ENCODE assay signal across 8 cellular contexts in genomic region chr12:98592825-98593322, GRCh38. TPM values are rescaled to one million over a fixed set of nuclear protein-coding genes. Genes with fewer than 3 reads are reported as not detected.
DNase-seq lines count a peak whose midpoint lies in the region; ATAC-seq and TF ChIP-seq lines count a peak whose summit lies in the region.

No MANE protein-coding gene starts in this region.

- TF ChIP-seq CTCF in KMS-11 (conservative IDR thresholded peaks at IDR 0.05; ENCODE audit: low read depth, low read length) (no peak), adrenal gland (IDR thresholded peaks at IDR 0.05) (no peak), lung (IDR thresholded peaks at IDR 0.05; ENCODE audit: control extremely low read depth, extremely low read depth) (no peak)

- peaks cover 42% of the 10 kb centered on the region for H3K79me2 ChIP-seq in KMS-11 (ENCODE audit: insufficient read depth, low read depth)

- H3K27me3 ChIP-seq in KMS-11 (ENCODE audit: insufficient read depth, low read depth) = no peaks in the 10 kb centered on the region
- H3K27me3 ChIP-seq in adrenal gland = no peaks in the 10 kb centered on the region
- H3K27me3 ChIP-seq in lung (ENCODE audit: control insufficient read depth, insufficient read depth) = no peaks in the 10 kb centered on the region
- H3K27me3 ChIP-seq in aorta (ENCODE audit: control insufficient read depth in 1 of 2, insufficient read depth in 2 of 2, low read length in 1 of 2) = no peaks in the 10 kb centered on the region

- H3K36me3 ChIP-seq in ES-I3 (ENCODE audit: insufficient read depth, low read length) (peaks cover 14% of the 10 kb centered on the region), KMS-11 (ENCODE audit: insufficient read depth) (peaks cover 12% of the 10 kb centered on the region), adrenal gland (replicated peaks in 1 of 2) (peaks cover 0 to 14% of the 10 kb centered on the region in 2 donors), lung (ENCODE audit: control insufficient read depth in 2 of 2, insufficient read depth in 2 of 2, low read length in 2 of 2) (peaks cover 5 to 8% of the 10 kb centered on the region in 2 donors), aorta (ENCODE audit: control insufficient read depth in 1 of 2, insufficient read depth in 2 of 2, low read length in 1 of 2) (no peaks in the 10 kb centered on the region)

- peak overlapping the region; percentile 56 for H3K4me2 ChIP-seq in KMS-11

- H3K4me1 ChIP-seq in ES-I3 (ENCODE audit: insufficient read depth, low read length) (0 out of 2 replicates have a peak, but pooled peaks cover 12% of the 10 kb centered on the region), KMS-11 (ENCODE audit: low read depth, poor library complexity, severe bottlenecking) (peaks cover 21% of the 10 kb centered on the region), adrenal gland (replicated peaks in 1 of 2) (peaks cover 9 to 26% of the 10 kb centered on the region in 2 donors), lung (ENCODE audit: control insufficient read depth in 2 of 2, insufficient read depth in 2 of 2, low read length in 2 of 2) (peaks cover 0 to 3% of the 10 kb centered on the region in 2 donors), aorta (ENCODE audit: control insufficient read depth in 1 of 2, insufficient read depth in 2 of 2, low read length in 2 of 2) (no peaks in the 10 kb centered on the region)

- WGBS in adrenal gland, 4 donors = 38 to 52% (median 40%) methylated on average over 9 of the region's 9 CpGs
- 38 to 46% methylated on average over 9 of the region's 9 CpGs for WGBS in lung, 2 donors
- 42 to 55% methylated on average over 9 of the region's 9 CpGs for WGBS in aorta, 2 donors

- H3K27ac ChIP-seq in KMS-11 (peak overlapping the region; percentile 10; the same call in 1 of the 2 replicates), adrenal gland (peak overlapping the region in 4 of 5 donors; percentile 98 to 99 (median 99)), lung (ENCODE audit: low read depth in 1 of 2, low read length in 1 of 2) (peak overlapping the region; percentile 88 to 91), aorta (ENCODE audit: low read depth in 1 of 2, low read length in 2 of 2) (peak overlapping the region in 1 of 2 donors; percentile 28)

- H3K9ac ChIP-seq in ES-I3 (ENCODE audit: low read depth, low read length) (peak overlapping the region; percentile 99), KMS-11 (peak overlapping the region; percentile 97; the same call in 1 of the 2 replicates)

- no peak for DNase-seq in adrenal gland
- DNase-seq in lung (ENCODE audit: low spot score) = no peak
- no peak for DNase-seq in aorta
- DNase-seq in KBM-7 = no peak
- no peak for DNase-seq in ecto neural progenitor cell (ENCODE audit: low spot score)
- no peak for DNase-seq in activated CD8-positive, alpha-beta memory T cell treated with anti-CD3 and anti-CD28 coated beads, Interleukin-2, amount 50 U/mL, for 4 hours

- peaks cover 28% of the 10 kb centered on the region for H4K20me1 ChIP-seq in KMS-11 (ENCODE audit: insufficient read depth)

- H3K9me3 ChIP-seq in ES-I3 (ENCODE audit: control insufficient read depth, insufficient read depth, low read length) (no peaks in the 10 kb centered on the region), adrenal gland (replicated peaks in 1 of 3) (no peaks in the 10 kb centered on the region), lung (ENCODE audit: control insufficient read depth in 2 of 2, insufficient read depth in 1 of 2, low read length in 1 of 2) (no peaks in the 10 kb centered on the region), aorta (ENCODE audit: control insufficient read depth, low read length) (no peaks in the 10 kb centered on the region)

- no peak overlapping the region for H3K4me3 ChIP-seq in KMS-11 (IDR thresholded peaks at IDR 0.05; ENCODE audit: insufficient read depth, low read depth, low read length)
- H3K4me3 ChIP-seq in adrenal gland = peak overlapping the region in 2 of 4 donors; percentile 94 to 96
- no peak overlapping the region for H3K4me3 ChIP-seq in lung
- H3K4me3 ChIP-seq in aorta (ENCODE audit: low read length in 2 of 2) = peak overlapping the region; percentile 41 to 59

- TF ChIP-seq POLR2A in adrenal gland (IDR thresholded peaks at IDR 0.05) = no peak

- no peak for ATAC-seq in lung (ENCODE audit: insufficient read depth, low FRiP score)
- ATAC-seq in aorta (ENCODE audit: low FRiP score) = no peak

- H2AFZ ChIP-seq in KMS-11 (ENCODE audit: low read depth) = peak overlapping the region; percentile 67

- in situ Hi-C loops in KBM-7 (cut with MboI; ENCODE audit: low pct_unique_long_range_greater_than_20kb, low sequenced_read_pairs) = no loop called here

- intact Hi-C loops in adrenal gland (cut with DNase I) = loop anchor here (10.0 kb wide), 1 partner anchor 52 kb away; the partner anchor contains the start of genes APAF1 (in 2 of the 2) and IKBIP (in 2 of the 2)
- intact Hi-C loops in aorta (cut with DNase I) = loop anchor here (2.0 to 10.0 kb wide), 3 partner anchors 52 to 176 kb away; partner anchors contain the start of genes APAF1 (in 2 of the 2) and IKBIP (in 2 of the 2)

RNA-seq across cellular contexts. Expression of gene SLC25A3, which starts 0.6 kb away (rescaled TPM):
- total RNA-seq in adrenal gland (1,000 to 10,000 TPM in 1 of 8 donors, 100 to 1,000 TPM in 7; 674 to 1,555 (median 714) TPM), lung (100 to 1,000 TPM; 331 to 575 TPM), aorta (100 to 1,000 TPM; 310 to 358 TPM)
- polyA plus RNA-seq in adrenal gland (100 to 1,000 TPM; 362 to 912 (median 745) TPM), lung (100 to 1,000 TPM; 359 to 378 TPM), aorta (100 to 1,000 TPM; 466 to 523 TPM)

RNA-seq across cellular contexts. Expression of gene IKBIP, which starts 51.7 kb away (rescaled TPM):
- total RNA-seq in adrenal gland = 10 to 100 TPM in 7 of 8 donors, 1 to 10 TPM in 1; 7.2 to 22.9 (median 11.9) TPM
- 10 to 100 TPM; 13.6 to 15.2 (median 14.8) TPM for polyA plus RNA-seq in adrenal gland
- total RNA-seq in lung = 10 to 100 TPM; 14.9 to 26.6 TPM
- polyA plus RNA-seq in lung = 10 to 100 TPM; 15.4 to 15.7 TPM
- total RNA-seq in aorta = 10 to 100 TPM; 18.3 to 27.3 TPM
- polyA plus RNA-seq in aorta = 10 to 100 TPM; 15.5 to 15.8 TPM

RNA-seq across cellular contexts. Expression of gene APAF1, which starts 52.2 kb away (rescaled TPM):
- 10 to 100 TPM in 4 of 8 donors, 1 to 10 TPM in 4; 5.5 to 16.5 (median 10.2) TPM for total RNA-seq in adrenal gland
- polyA plus RNA-seq in adrenal gland = 1 to 10 TPM; 2.8 to 6.7 (median 4.1) TPM
- total RNA-seq in lung = 10 to 100 TPM; 15.4 to 53.2 TPM
- 10 to 100 TPM in 1 of 2 donors, 1 to 10 TPM in 1; 6.6 to 12.0 TPM for polyA plus RNA-seq in lung
- 10 to 100 TPM; 14.3 to 30.4 TPM for total RNA-seq in aorta
- 1 to 10 TPM; 5.6 to 6.1 TPM for polyA plus RNA-seq in aorta

Comparison
In these comparisons a context has a peak if more than half of its experiments do, and no peak if none do; other contexts are left out.
1. H3K4me3 ChIP-seq: peak in aorta (2 of 2); none in KMS-11 (single experiment) and lung (single experiment).